In genomic region chr2:154013514-154013913, GRCh38 we compare ENCODE assay signal across 13 cellular contexts.
DNase-seq lines count a peak whose midpoint lies in the region; ATAC-seq and TF ChIP-seq lines count a peak whose summit lies in the region.
"Had no signal": no experiment of that assay in that cellular context is flagged by ENCODE, and none has a peak within 500 bp of the region (broad histone marks: within the 10 kb centered on the region; RNA-seq: fewer than 3 reads in every experiment).

No MANE protein-coding gene starts in this region.

- H3K27ac Mint-ChIP-seq in central memory CD8-positive, alpha-beta T cell (ENCODE audit: low read depth): peak overlapping the region; percentile 52
- peak overlapping the region; percentile 64 for H3K27ac Mint-ChIP-seq in nephron progenitor cell
- H3K27ac Mint-ChIP-seq: CD4-positive, CD25-positive, alpha-beta regulatory T cell had no signal

- H3K4me3 ChIP-seq in upper lobe of right lung: no peak overlapping the region
- H3K4me3 ChIP-seq: BLaER1 treated with 17β-estradiol and CSF1 and Interleukin-3, amounts not matched to agents 10 nM and 100 nM; GM12878 had no signal

- no peaks in the 10 kb centered on the region for H3K4me1 Mint-ChIP-seq in central memory CD8-positive, alpha-beta T cell
- peaks cover 12% of the 10 kb centered on the region for H3K4me1 Mint-ChIP-seq in nephron progenitor cell
- H3K4me1 Mint-ChIP-seq: CD4-positive, CD25-positive, alpha-beta regulatory T cell had no signal

- H3K4me1 ChIP-seq in upper lobe of right lung: no peaks in the 10 kb centered on the region
- H3K4me1 ChIP-seq: BLaER1 treated with 17β-estradiol and CSF1 and Interleukin-3, amounts not matched to agents 10 nM and 100 nM had no signal

- no peaks in the 10 kb centered on the region for H3K9me3 ChIP-seq in upper lobe of right lung

- H3K4me3 Mint-ChIP-seq in central memory CD8-positive, alpha-beta T cell: no peak overlapping the region
- H3K4me3 Mint-ChIP-seq in nephron progenitor cell: no peak overlapping the region
- H3K4me3 Mint-ChIP-seq: CD4-positive, CD25-positive, alpha-beta regulatory T cell had no signal

- no peaks in the 10 kb centered on the region for H3K27me3 Mint-ChIP-seq in central memory CD8-positive, alpha-beta T cell
- no peaks in the 10 kb centered on the region for H3K27me3 Mint-ChIP-seq in nephron progenitor cell (ENCODE audit: low read depth, poor library complexity)
- H3K27me3 Mint-ChIP-seq: CD4-positive, CD25-positive, alpha-beta regulatory T cell had no signal

- no peaks in the 10 kb centered on the region for H3K27me3 ChIP-seq in upper lobe of right lung
- H3K27me3 ChIP-seq: BLaER1 treated with 17β-estradiol and CSF1 and Interleukin-3, amounts not matched to agents 10 nM and 100 nM had no signal

- ATAC-seq in central memory CD8-positive, alpha-beta T cell (replicated peaks; ENCODE audit: extremely low read depth, poor library complexity, severe bottlenecking): no peak
- ATAC-seq in upper lobe of right lung: peak; percentile 48
- ATAC-seq in activated CD4-positive, CD25-positive, alpha-beta regulatory T cell treated with anti-CD3 and anti-CD28 coated beads, Interleukin-2, amount 50 U/mL, for 24 hours: no peak
- ATAC-seq: GM12878 had no signal

- peaks cover 36% of the 10 kb centered on the region for H3K9me3 Mint-ChIP-seq in central memory CD8-positive, alpha-beta T cell
- peaks cover 39% of the 10 kb centered on the region for H3K9me3 Mint-ChIP-seq in nephron progenitor cell

- no peaks in the 10 kb centered on the region for H3K36me3 ChIP-seq in upper lobe of right lung
- H3K36me3 ChIP-seq: BLaER1 treated with 17β-estradiol and CSF1 and Interleukin-3, amounts not matched to agents 10 nM and 100 nM had no signal

- H3K36me3 Mint-ChIP-seq in central memory CD8-positive, alpha-beta T cell (ENCODE audit: insufficient read depth): no peaks in the 10 kb centered on the region
- peaks cover 21% of the 10 kb centered on the region for H3K36me3 Mint-ChIP-seq in nephron progenitor cell (ENCODE audit: low read depth)
- H3K36me3 Mint-ChIP-seq: CD4-positive, CD25-positive, alpha-beta regulatory T cell had no signal

- TF ChIP-seq CTCF in nephron progenitor cell (IDR thresholded peaks at IDR 0.05) (no peak), upper lobe of right lung (IDR thresholded peaks at IDR 0.05) (no peak)

- intact Hi-C loops in upper lobe of right lung (cut with DNase I): no loop called here

- DNase-seq in D341Med (ENCODE audit: low spot score): peak; percentile 9
- no peak for DNase-seq in central memory CD8-positive, alpha-beta T cell (ENCODE audit: low spot score in 2 of 2)
- DNase-seq in nephron progenitor cell: no peak
- DNase-seq in upper lobe of right lung: no peak
- no peak for DNase-seq in NCI-H774 (lab: John Stamatoyannopoulos, UW)
- DNase-seq in amniotic stem cell (lab: John Stamatoyannopoulos, UW): no peak
- DNase-seq: ACHN; CD4-positive, CD25-positive, alpha-beta regulatory T cell; DMS 273 treated with DMSO at 0.1 percent for 48 hours; IMR-90 had no signal

- H3K27ac ChIP-seq in upper lobe of right lung: no peak overlapping the region
- H3K27ac ChIP-seq: BLaER1 treated with 17β-estradiol and CSF1 and Interleukin-3, amounts not matched to agents 10 nM and 100 nM had no signal
